ENCODE assay signal across 8 cellular contexts in genomic region chr1:109282952-109283747, GRCh38. TPM values are rescaled to one million over a fixed set of nuclear protein-coding genes. Genes with fewer than 3 reads are reported as not detected.
DNase-seq lines count a peak whose midpoint lies in the region; ATAC-seq, FAIRE-seq and TF ChIP-seq lines count a peak whose summit lies in the region.

Gene PSRC1 (minus strand): TSS chr1:109283145.

- no peaks in the 10 kb centered on the region for H3K4me1 ChIP-seq in smooth muscle cell (ENCODE audit: low read depth)

- no peak for FAIRE-seq in bronchial epithelial cell (lab: Jason Lieb, UNC)

- H3F3A ChIP-seq in smooth muscle cell (ENCODE audit: low read depth) = no peaks in the 10 kb centered on the region

- H3K9ac ChIP-seq in smooth muscle cell (ENCODE audit: low read depth) = peak within 1 kb of the TSS; percentile 31

- peak within 1 kb of the TSS; percentile 83 for H3K27ac ChIP-seq in AG04450 (ENCODE audit: low read depth, low read length)
- peak within 1 kb of the TSS; percentile 87 for H3K27ac ChIP-seq in VCaP
- peak within 1 kb of the TSS; percentile 51 for H3K27ac ChIP-seq in smooth muscle cell (ENCODE audit: low read depth)

- POLR2A ChIA-PET in AG04450 (lab: Yijun Ruan, JAX) = interaction anchor here (0.6 to 1.8 kb wide), 12 partner anchors 11 to 713 kb away, joined by 3 to 9 read pairs (median 4); partner anchors contain the start of gene SORT1

- ATAC-seq in GM18870 (IDR thresholded peaks at IDR 0.05; ENCODE audit: unreplicated experiment) (peak; percentile 85), HG03135 (IDR thresholded peaks at IDR 0.05; ENCODE audit: unreplicated experiment) (peak; percentile 94)

- peaks cover 1% of the 10 kb centered on the region for H3K36me3 ChIP-seq in bronchial epithelial cell (ENCODE audit: control insufficient read depth, insufficient read depth, low read length)
- H3K36me3 ChIP-seq in smooth muscle cell (ENCODE audit: low read depth) = no peaks in the 10 kb centered on the region

- H3K9me3 ChIP-seq in AG04450 (ENCODE audit: control insufficient read depth, insufficient read depth, low read length) (no peaks in the 10 kb centered on the region), smooth muscle cell (replicated peaks; ENCODE audit: low read depth) (no peaks in the 10 kb centered on the region)

- TF ChIP-seq CTCF in AG04450 (IDR thresholded peaks at IDR 0.05; ENCODE audit: low read depth, low read length) = peak; percentile 68
- TF ChIP-seq CTCF in VCaP (conservative IDR thresholded peaks at IDR 0.05) = peak; percentile 57
- TF ChIP-seq CTCF in bronchial epithelial cell (IDR thresholded peaks at IDR 0.05; ENCODE audit: insufficient read depth, low read length, severe bottlenecking) = peak; percentile 77
- peak; percentile 26 for TF ChIP-seq CTCF in smooth muscle cell (IDR thresholded peaks at IDR 0.05; ENCODE audit: borderline replicate concordance, insufficient read depth, poor library complexity, severe bottlenecking)

- DNase-seq in AG04450 (ENCODE audit: low read depth, low spot score) = peak; percentile 92
- DNase-seq in NCI-H2196 treated with DMSO at 0.1 percent for 48 hours (lab: John Stamatoyannopoulos, UW; ENCODE audit: unreplicated experiment) = peak; percentile 96
- peak; percentile 89 for DNase-seq in bronchial epithelial cell (ENCODE audit: low read depth)
- DNase-seq in iPS-NIHi11 (ENCODE audit: low spot score) = peak; percentile 98
- DNase-seq in smooth muscle cell (lab: John Stamatoyannopoulos, UW; ENCODE audit: unreplicated experiment) = peak; percentile 88

- peak within 1 kb of the TSS; percentile 93 for H3K4me3 ChIP-seq in AG04450 (ENCODE audit: low read depth, low read length)
- peak within 1 kb of the TSS; percentile 67 for H3K4me3 ChIP-seq in bronchial epithelial cell (ENCODE audit: low read depth, low read length)
- peak within 1 kb of the TSS; percentile 81 for H3K4me3 ChIP-seq in smooth muscle cell

- H3K27me3 ChIP-seq in AG04450 (ENCODE audit: control insufficient read depth, insufficient read depth, low read length) = no peaks in the 10 kb centered on the region
- no peaks in the 10 kb centered on the region for H3K27me3 ChIP-seq in bronchial epithelial cell (ENCODE audit: control insufficient read depth, insufficient read depth, low read length)
- H3K27me3 ChIP-seq in smooth muscle cell (ENCODE audit: low read depth) = no peaks in the 10 kb centered on the region

- CTCF ChIA-PET in AG04450 (lab: Charles Lee) = interaction anchor here (1.1 to 3.0 kb wide), 3 partner anchors 19 to 116 kb away, joined by 3 to 23 read pairs (median 5); partner anchors contain the start of gene SORT1

- no peaks in the 10 kb centered on the region for H4K20me1 ChIP-seq in smooth muscle cell (ENCODE audit: low read depth)

- H3K79me2 ChIP-seq in smooth muscle cell (ENCODE audit: low read depth) = peaks cover 15% of the 10 kb centered on the region

- H2AFZ ChIP-seq in smooth muscle cell (ENCODE audit: low read depth) = peak within 1 kb of the TSS; percentile 76

- H3K4me2 ChIP-seq in smooth muscle cell = peak within 1 kb of the TSS; percentile 86

- 2% methylated on average over 49 of the region's 56 CpGs for WGBS in smooth muscle cell (ENCODE audit: low lambda C conversion rate)

RNA-seq across cellular contexts. Expression of gene PSRC1, which starts in this region (rescaled TPM):
- polyA plus RNA-seq in AG04450 (2011; rRNA removed) (17.3 and 18.5 TPM in 2 replicates), smooth muscle cell (9.0 and 10.8 TPM in 2 replicates)
- polyA minus RNA-seq in AG04450 (2011; rRNA and poly(A)+ RNA removed) = 15.7 and 17.7 TPM in 2 replicates
- total RNA-seq in bronchial epithelial cell (1.1 and 1.8 TPM in 2 replicates), smooth muscle cell (5.5 and 5.7 TPM in 2 replicates)

Comparison
In these comparisons a context has a peak if more than half of its experiments do, and no peak if none do; other contexts are left out.
1. Peak in every context shown above with its lines: DNase-seq, ATAC-seq, H3K4me3 ChIP-seq and H3K27ac ChIP-seq.
2. CTCF ChIP-seq: peak in every context shown above with its lines; median percentile 77 in bronchial epithelial cell; 68 in AG04450; 57 in VCaP; 26 in smooth muscle cell.